24 cellular contexts compared by ENCODE assay signal in genomic region chr10:120975072-120975910, GRCh38.
DNase-seq lines count a peak whose midpoint lies in the region; TF ChIP-seq lines count a peak whose summit lies in the region.
"Had no signal": no experiment of that assay in that cellular context is flagged by ENCODE, and none has a peak within 500 bp of the region (broad histone marks: within the 10 kb centered on the region; RNA-seq: fewer than 3 reads in every experiment).

No MANE protein-coding gene starts in this region.

- WGBS in adrenal gland, 4 donors = 71 to 79% (median 74%) methylated on average over 4 of the region's 4 CpGs
- WGBS in mesenchymal stem cell = 97% methylated on average over 4 of the region's 4 CpGs
- 86 to 96% methylated on average over 4 of the region's 4 CpGs for WGBS in tibial nerve, 2 donors

- H2BK15ac ChIP-seq in mesenchymal stem cell (ENCODE audit: low read depth, poor library complexity, severe bottlenecking) = no peak overlapping the region

- CTCF ChIA-PET in Caco-2 (lab: Charles Lee) = no interaction called here

- H3K23ac ChIP-seq in mesenchymal stem cell (ENCODE audit: low read length in 2 of 2) = no peak overlapping the region

- peaks cover 49% of the 10 kb centered on the region for H3K36me3 Mint-ChIP-seq in Caco-2 (ENCODE audit: insufficient read depth, unreplicated experiment)
- H3K36me3 Mint-ChIP-seq: CD8-positive, alpha-beta T cell had no signal

- peaks cover 0 to 10% of the 10 kb centered on the region in 2 donors for H3K4me1 ChIP-seq in right atrium auricular region
- peaks cover 48% of the 10 kb centered on the region for H3K4me1 ChIP-seq in Caco-2
- peaks cover 22 to 31% of the 10 kb centered on the region in 2 donors for H3K4me1 ChIP-seq in adrenal gland (replicated peaks in 1 of 2)
- H3K4me1 ChIP-seq in mesenchymal stem cell (ENCODE audit: control insufficient read depth, insufficient read depth, low read depth, low read length) = peaks cover 15% of the 10 kb centered on the region
- H3K4me1 ChIP-seq in tibial nerve = peaks cover 0 to 18% (median 9%) of the 10 kb centered on the region in 4 donors

- H3K79me1 ChIP-seq in mesenchymal stem cell (replicated peaks; ENCODE audit: low read length, poor library complexity, severe bottlenecking) = no peaks in the 10 kb centered on the region

- H2AK5ac ChIP-seq in mesenchymal stem cell (ENCODE audit: low read length, severe bottlenecking) = no peak overlapping the region

- H3K27me3 ChIP-seq in right atrium auricular region (peaks cover 0 to 4% of the 10 kb centered on the region in 2 donors), Caco-2 (replicated peaks; ENCODE audit: control insufficient read depth, insufficient read depth, low read length) (no peaks in the 10 kb centered on the region), adrenal gland (no peaks in the 10 kb centered on the region), mesenchymal stem cell (ENCODE audit: control insufficient read depth in 1 of 2, insufficient read depth in 1 of 2, low read length in 2 of 2) (peaks cover 27 to 28% of the 10 kb centered on the region in 2 experiments), tibial nerve (peaks cover 0 to 41% of the 10 kb centered on the region in 2 donors)

- H2BK120ac ChIP-seq in mesenchymal stem cell (ENCODE audit: low read depth, low read length) = no peak overlapping the region

- H3K27me3 Mint-ChIP-seq in Caco-2 (ENCODE audit: insufficient read depth, unreplicated experiment) = no peaks in the 10 kb centered on the region

- intact Hi-C loops in cardiac septum (cut with DNase I) (no loop called here), Caco-2 (cut with micrococcal nuclease; ENCODE audit: unreplicated experiment) (loop anchor here (5.0 kb wide), 1 partner anchor 637 kb away; no protein-coding TSS in a partner anchor), adrenal gland (cut with DNase I) (no loop called here)

- BruUV-seq in Caco-2 (replicated peaks; lab: Mats Ljungman, UMichigan) = no TSS peak

- H3K9me3 ChIP-seq in right atrium auricular region = peaks cover 0 to 16% of the 10 kb centered on the region in 2 donors
- H3K9me3 ChIP-seq in Caco-2 = peaks cover 27% of the 10 kb centered on the region
- H3K9me3 ChIP-seq in adrenal gland (replicated peaks in 1 of 3) = no peaks in the 10 kb centered on the region
- peaks cover 34% of the 10 kb centered on the region for H3K9me3 ChIP-seq in mesenchymal stem cell (ENCODE audit: control insufficient read depth, low read length)
- peaks cover 0 to 28% (median 0%) of the 10 kb centered on the region in 4 donors for H3K9me3 ChIP-seq in tibial nerve

- peaks cover 46% of the 10 kb centered on the region for H3K9me3 Mint-ChIP-seq in Caco-2 (ENCODE audit: unreplicated experiment)
- H3K9me3 Mint-ChIP-seq: CD8-positive, alpha-beta T cell had no signal

- no peaks in the 10 kb centered on the region for H3K36me3 ChIP-seq in right atrium auricular region
- no peaks in the 10 kb centered on the region for H3K36me3 ChIP-seq in Caco-2 (ENCODE audit: control insufficient read depth, insufficient read depth, low read length)
- no peaks in the 10 kb centered on the region for H3K36me3 ChIP-seq in adrenal gland (replicated peaks in 1 of 2)
- H3K36me3 ChIP-seq in mesenchymal stem cell (ENCODE audit: control insufficient read depth in 1 of 2, insufficient read depth in 2 of 2, low read depth in 1 of 2, low read length in 2 of 2) = no peaks in the 10 kb centered on the region
- no peaks in the 10 kb centered on the region for H3K36me3 ChIP-seq in tibial nerve
- H3K36me3 ChIP-seq: BLaER1 treated with 17β-estradiol and CSF1 and Interleukin-3, amounts not matched to agents 10 nM and 100 nM had no signal

- no peak for TF ChIP-seq POLR2A in adrenal gland (IDR thresholded peaks at IDR 0.05)
- no peak for TF ChIP-seq POLR2A in tibial nerve (IDR thresholded peaks at IDR 0.05)

- H3K14ac ChIP-seq in mesenchymal stem cell (ENCODE audit: low read length in 2 of 2) = no peak overlapping the region

- H4K8ac ChIP-seq in mesenchymal stem cell (ENCODE audit: low read length) = no peak overlapping the region

- H3K4me3 Mint-ChIP-seq in Caco-2 (ENCODE audit: unreplicated experiment) = no peak overlapping the region
- H3K4me3 Mint-ChIP-seq: B cell; CD4-positive, alpha-beta T cell; CD8-positive, alpha-beta T cell had no signal

- H3K4me3 ChIP-seq in right atrium auricular region (no peak overlapping the region), Caco-2 (ENCODE audit: low read depth, low read length) (no peak overlapping the region), adrenal gland (no peak overlapping the region), mesenchymal stem cell (ENCODE audit: insufficient read depth in 1 of 2, low read depth in 1 of 2, low read length in 2 of 2) (no peak overlapping the region), tibial nerve (no peak overlapping the region)
- H3K4me3 ChIP-seq: A549; BLaER1 treated with 17β-estradiol and CSF1 and Interleukin-3, amounts not matched to agents 10 nM and 100 nM; GM12878 had no signal

- H3K27ac ChIP-seq in right atrium auricular region (no peak overlapping the region), adrenal gland (peak overlapping the region in 4 of 5 donors; percentile 41 to 69 (median 66)), mesenchymal stem cell (ENCODE audit: low read length, poor library complexity, severe bottlenecking) (no peak overlapping the region), tibial nerve (no peak overlapping the region)
- H3K27ac ChIP-seq: 22Rv1; A549; BLaER1 treated with 17β-estradiol and CSF1 and Interleukin-3, amounts not matched to agents 10 nM and 100 nM; C4-2B had no signal

- no peak overlapping the region for H3K4ac ChIP-seq in mesenchymal stem cell (ENCODE audit: low read depth in 1 of 2, low read length in 2 of 2)

- POLR2A ChIA-PET in Caco-2 (lab: Charles Lee) = no interaction called here

- TF ChIP-seq EP300 in tibial nerve (IDR thresholded peaks at IDR 0.05) = no peak

- peaks cover 34% of the 10 kb centered on the region for H3K4me1 Mint-ChIP-seq in Caco-2 (ENCODE audit: low read depth, unreplicated experiment)

- no peak overlapping the region for H3K9ac ChIP-seq in mesenchymal stem cell (ENCODE audit: low read length)
- H3K9ac ChIP-seq: BLaER1 treated with 17β-estradiol and CSF1 and Interleukin-3, amounts not matched to agents 10 nM and 100 nM had no signal

- TF ChIP-seq CTCF in right atrium auricular region (IDR thresholded peaks at IDR 0.05) (no peak), Caco-2 (IDR thresholded peaks at IDR 0.05; ENCODE audit: insufficient read depth in 1 of 2, low read depth in 1 of 2, low read length in 1 of 2, severe bottlenecking in 1 of 2, unreplicated experiment in 1 of 2) (no peak), adrenal gland (IDR thresholded peaks at IDR 0.05) (no peak), tibial nerve (IDR thresholded peaks at IDR 0.05) (no peak)

- peak; percentile 9 for DNase-seq in right atrium auricular region (ENCODE audit: low spot score)
- DNase-seq in cardiac septum (ENCODE audit: low spot score) = no peak
- DNase-seq in Caco-2 = no peak
- peak; percentile 35 to 70 (median 60) for DNase-seq in adrenal gland
- peak; percentile 34 for DNase-seq in left kidney (ENCODE audit: low read depth, low spot score)
- no peak for DNase-seq in mesenchymal stem cell
- no peak for DNase-seq in RKO (ENCODE audit: low spot score)
- no peak for DNase-seq in tibial nerve (ENCODE audit: low spot score in 2 of 2)
- DNase-seq: AML-193; CD4-positive, alpha-beta T cell; CD8-positive, alpha-beta T cell; DMS 273 treated with DMSO at 0.1 percent for 48 hours; DMS153; DMS53; DMS79; DND-41; EL; GDM1 had no signal

- no peak overlapping the region for H3K18ac ChIP-seq in mesenchymal stem cell (ENCODE audit: low read depth in 1 of 2, low read length in 2 of 2)

- H3K27ac Mint-ChIP-seq in Caco-2 (ENCODE audit: unreplicated experiment) = peak overlapping the region; percentile 47
- H3K27ac Mint-ChIP-seq: B cell; CD4-positive, alpha-beta T cell; CD8-positive, alpha-beta T cell had no signal

- no peak overlapping the region for H2AFZ ChIP-seq in mesenchymal stem cell (ENCODE audit: low read depth, low read length)

- no peak overlapping the region for H3K4me2 ChIP-seq in mesenchymal stem cell (ENCODE audit: low read length, poor library complexity, severe bottlenecking)
- H3K4me2 ChIP-seq: A549; BLaER1 treated with 17β-estradiol and CSF1 and Interleukin-3, amounts not matched to agents 10 nM and 100 nM had no signal

- no peak overlapping the region for H2BK12ac ChIP-seq in mesenchymal stem cell (ENCODE audit: low read length in 2 of 2)

- no peak overlapping the region for H2BK5ac ChIP-seq in mesenchymal stem cell (ENCODE audit: low read depth, low read length, poor library complexity, severe bottlenecking)

- no peak overlapping the region for H4K91ac ChIP-seq in mesenchymal stem cell (ENCODE audit: low read length)

Comparison
In these comparisons a context has a peak if more than half of its experiments do, and no peak if none do; other contexts are left out.
1. DNase-seq: peak in right atrium auricular region (single experiment), adrenal gland (7 of 7) and left kidney (single experiment); none in cardiac septum (single experiment), Caco-2 (0 of 2), mesenchymal stem cell (single experiment), RKO (single experiment) and tibial nerve (0 of 2).
2. H3K27ac ChIP-seq: peak in adrenal gland (4 of 5); none in right atrium auricular region (0 of 2), mesenchymal stem cell (single experiment) and tibial nerve (0 of 4).